1 cellular context compared by ENCODE assay signal in genomic region chr20:18243802-18244201, GRCh38.
TF ChIP-seq lines count a peak whose summit lies in the region.

No MANE protein-coding gene starts in this region.

TF ChIP-seq in GM23338, 12 proteins besides CTCF, POLR2A, EP300 and RAD21 (continued from another document):
- TF ChIP-seq ZNF462 (CRISPR knock-in tag; IDR thresholded peaks at IDR 0.05), result no peak
- TF ChIP-seq REST (IDR thresholded peaks at IDR 0.05; ENCODE audit: unreplicated experiment), result no peak
- no peak for TF ChIP-seq CREB1 (CRISPR knock-in tag; IDR thresholded peaks at IDR 0.05; ENCODE audit: low read depth)
- no peak for TF ChIP-seq POLR2AphosphoS5 (IDR thresholded peaks at IDR 0.05; ENCODE audit: low read depth)
- no peak for TF ChIP-seq EZH2 (IDR thresholded peaks at IDR 0.05; ENCODE audit: low read depth, unreplicated experiment)
- no peak for TF ChIP-seq STAT1 (IDR thresholded peaks at IDR 0.05; ENCODE audit: unreplicated experiment)
- no peak for TF ChIP-seq EZH2phosphoT487 (IDR thresholded peaks at IDR 0.05; ENCODE audit: unreplicated experiment)
- TF ChIP-seq ZNF331 (CRISPR knock-in tag; IDR thresholded peaks at IDR 0.05; ENCODE audit: low read depth), result no peak
- TF ChIP-seq NANOG (IDR thresholded peaks at IDR 0.05; ENCODE audit: borderline replicate concordance), result no peak
- no peak for TF ChIP-seq JUNB (IDR thresholded peaks at IDR 0.05; ENCODE audit: unreplicated experiment)
- TF ChIP-seq ETS1 (IDR thresholded peaks at IDR 0.05), result no peak
